30 cellular contexts compared by ENCODE assay signal in genomic region chr2:33607137-33607781, GRCh38. TPM values are rescaled to one million over a fixed set of nuclear protein-coding genes. Genes with fewer than 3 reads are reported as not detected.
DNase-seq lines count a peak whose midpoint lies in the region; ATAC-seq and TF ChIP-seq lines count a peak whose summit lies in the region.
"Had no signal": no experiment of that assay in that cellular context is flagged by ENCODE, and none has a peak within 500 bp of the region (broad histone marks: within the 10 kb centered on the region; RNA-seq: fewer than 3 reads in every experiment).

No MANE protein-coding gene starts in this region.

- H3K36me3 Mint-ChIP-seq in activated CD4-positive, alpha-beta T cell treated with anti-CD3 and anti-CD28 coated beads, Interleukin-2, amount 10 ng/mL, durations not matched to agents 24 days and 14 days (ENCODE audit: low read depth) = no peaks in the 10 kb centered on the region
- H3K36me3 Mint-ChIP-seq: natural killer cell had no signal

- H3K9me3 Mint-ChIP-seq in activated CD4-positive, alpha-beta T cell treated with anti-CD3 and anti-CD28 coated beads, Interleukin-2, amount 10 ng/mL, durations not matched to agents 24 days and 14 days = no peaks in the 10 kb centered on the region
- H3K9me3 Mint-ChIP-seq: activated CD4-positive, alpha-beta T cell treated with anti-CD3 and anti-CD28 coated beads, Interleukin-2, amount 10 ng/mL, durations not matched to agents 7 days and 5 days; natural killer cell had no signal

- no peak for TF ChIP-seq POLR2A in testis (IDR thresholded peaks at IDR 0.05)
- TF ChIP-seq POLR2A in breast epithelium (IDR thresholded peaks at IDR 0.05) = no peak

- H3K9ac ChIP-seq in iPS-15b (ENCODE audit: low read depth, low read length) = no peak overlapping the region

- H3K4me3 Mint-ChIP-seq in activated CD4-positive, alpha-beta T cell treated with anti-CD3 and anti-CD28 coated beads, Interleukin-2, amount 10 ng/mL, durations not matched to agents 24 days and 14 days = no peak overlapping the region
- H3K4me3 Mint-ChIP-seq: activated CD4-positive, alpha-beta T cell treated with anti-CD3 and anti-CD28 coated beads, Interleukin-2, amount 10 ng/mL, durations not matched to agents 7 days and 5 days; activated naive CD8-positive, alpha-beta T cell; natural killer cell had no signal

- H3K27me3 ChIP-seq in iPS-15b (ENCODE audit: control insufficient read depth, insufficient read depth, low read length) = no peaks in the 10 kb centered on the region
- no peaks in the 10 kb centered on the region for H3K27me3 ChIP-seq in testis
- H3K27me3 ChIP-seq in breast epithelium = no peaks in the 10 kb centered on the region
- H3K27me3 ChIP-seq: Peyer's patch had no signal

- TF ChIP-seq CTCF in testis (IDR thresholded peaks at IDR 0.05) = no peak
- TF ChIP-seq CTCF in breast epithelium (IDR thresholded peaks at IDR 0.05) = no peak

- H3K4me1 Mint-ChIP-seq in activated CD4-positive, alpha-beta T cell treated with anti-CD3 and anti-CD28 coated beads, Interleukin-2, amount 10 ng/mL, durations not matched to agents 24 days and 14 days = no peaks in the 10 kb centered on the region
- H3K4me1 Mint-ChIP-seq: activated CD4-positive, alpha-beta T cell treated with anti-CD3 and anti-CD28 coated beads, Interleukin-2, amount 10 ng/mL, durations not matched to agents 7 days and 5 days; natural killer cell had no signal

- H3K9me3 ChIP-seq in iPS-15b (ENCODE audit: control insufficient read depth, insufficient read depth, low read length) (peaks cover 4% of the 10 kb centered on the region), testis (no peaks in the 10 kb centered on the region), breast epithelium (no peaks in the 10 kb centered on the region)
- H3K9me3 ChIP-seq: mucosa of descending colon, Peyer's patch had no signal

- WGBS in testis, 2 donors = 39 to 71% methylated on average over 4 of the region's 4 CpGs

- ATAC-seq in stimulated activated naive CD8-positive, alpha-beta T cell treated with anti-CD3 and anti-CD28 coated beads, Interleukin-15, Interleukin-2, amounts not matched to agents 100 U/mL and 50 U/mL, for 24 hours = no peak
- ATAC-seq: mucosa of descending colon, natural killer cell had no signal

- no peaks in the 10 kb centered on the region for H3K27me3 Mint-ChIP-seq in activated CD4-positive, alpha-beta T cell treated with anti-CD3 and anti-CD28 coated beads, Interleukin-2, amount 10 ng/mL, durations not matched to agents 24 days and 14 days
- H3K27me3 Mint-ChIP-seq: activated CD4-positive, alpha-beta T cell treated with anti-CD3 and anti-CD28 coated beads, Interleukin-2, amount 10 ng/mL, durations not matched to agents 7 days and 5 days; activated naive CD8-positive, alpha-beta T cell had no signal

- peak; percentile 23 for DNase-seq in activated CD4-positive, alpha-beta T cell treated with anti-CD3 and anti-CD28 coated beads, Interleukin-2, amount 10 ng/mL, durations not matched to agents 24 days and 14 days
- DNase-seq in activated CD4-positive, alpha-beta T cell treated with anti-CD3 and anti-CD28 coated beads for 1 hour = no peak
- peak; percentile 64 for DNase-seq in OCI-M1 (lab: John Stamatoyannopoulos, UW)
- DNase-seq in testis = peak; percentile 80
- DNase-seq in GM19240 (ENCODE audit: insufficient read length, low spot score) = no peak
- no peak for DNase-seq in breast epithelium (ENCODE audit: low spot score in 2 of 2)
- no peak for DNase-seq in stimulated activated naive CD8-positive, alpha-beta T cell treated with anti-CD3 and anti-CD28 coated beads, Interleukin-15, Interleukin-2, amounts not matched to agents 100 U/mL and 50 U/mL, for 24 hours
- DNase-seq: 8988T; activated CD4-positive, alpha-beta T cell treated with anti-CD3 and anti-CD28 coated beads, Interleukin-2, amount 10 ng/mL, durations not matched to agents 7 days and 5 days; anterior cingulate cortex; C1 segment of cervical spinal cord; COR-L47; effector CD8-positive, alpha-beta T cell; Karpas-422; mucosa of descending colon; natural killer cell; NCI-H1417 treated with DMSO at 0.1 percent for 48 hours; NCI-H2081; NCI-H748 treated with DMSO at 0.1 percent for 48 hours; occipital lobe; Peyer's patch; SIG-M5; stimulated activated CD4-positive, alpha-beta T cell treated with anti-CD3 and anti-CD28 coated beads, Interleukin-15, amount 100 ng/mL, for 24 hours; stimulated activated CD4-positive, alpha-beta T cell treated with anti-CD3 and anti-CD28 coated beads, Interleukin-4, amount 100 ng/mL, for 4 hours; trophoblast cell had no signal

- H3K4me3 ChIP-seq in iPS-15b (ENCODE audit: low read depth, low read length) (peak overlapping the region; percentile 24), testis (no peak overlapping the region), breast epithelium (no peak overlapping the region)
- H3K4me3 ChIP-seq: lung, mucosa of descending colon, Peyer's patch had no signal

- intact Hi-C loops in activated CD4-positive, alpha-beta T cell treated with anti-CD3 and anti-CD28 coated beads, Interleukin-2, amount 10 ng/mL, durations not matched to agents 24 days and 14 days (cut with micrococcal nuclease) = no loop called here
- intact Hi-C loops in testis (cut with DNase I; ENCODE audit: low total_unique reads) = no loop called here
- intact Hi-C loops in breast epithelium (cut with DNase I; ENCODE audit: low total_unique reads) = no loop called here

- H3K4me1 ChIP-seq in iPS-15b (ENCODE audit: control insufficient read depth, insufficient read depth, low read length) (peaks cover 22% of the 10 kb centered on the region), testis (peaks cover 19% of the 10 kb centered on the region), breast epithelium (no peaks in the 10 kb centered on the region)
- H3K4me1 ChIP-seq: Peyer's patch had no signal

- peak overlapping the region; percentile 71 to 78 for H3K27ac ChIP-seq in testis
- H3K27ac ChIP-seq in breast epithelium = no peak overlapping the region
- H3K27ac ChIP-seq: epithelial cell of prostate, Peyer's patch, VCaP had no signal

- no peak overlapping the region for H3K27ac Mint-ChIP-seq in activated CD4-positive, alpha-beta T cell treated with anti-CD3 and anti-CD28 coated beads, Interleukin-2, amount 10 ng/mL, durations not matched to agents 24 days and 14 days
- H3K27ac Mint-ChIP-seq: activated CD4-positive, alpha-beta T cell treated with anti-CD3 and anti-CD28 coated beads, Interleukin-2, amount 10 ng/mL, durations not matched to agents 7 days and 5 days; activated naive CD8-positive, alpha-beta T cell; natural killer cell had no signal

- H3K36me3 ChIP-seq in iPS-15b (ENCODE audit: control insufficient read depth, insufficient read depth, low read length) (no peaks in the 10 kb centered on the region), testis (ENCODE audit: low read depth, missing control alignments) (no peaks in the 10 kb centered on the region), breast epithelium (no peaks in the 10 kb centered on the region)
- H3K36me3 ChIP-seq: Peyer's patch had no signal

RNA-seq across cellular contexts. Expression of gene FAM98A, which starts 8.2 kb away (rescaled TPM):
- total RNA-seq in activated CD4-positive, alpha-beta T cell treated with anti-CD3 and anti-CD28 coated beads, Interleukin-2, amount 10 ng/mL, durations not matched to agents 24 days and 14 days = 72.9 and 79.2 TPM in 2 replicates
- total RNA-seq in testis = 100 to 1,000 TPM; 133 to 231 TPM
- polyA plus RNA-seq in testis (ENCODE audit: insufficient read depth, low read depth, low replicate concordance) = 134 TPM
- 100 to 1,000 TPM in 1 of 3 donors, 10 to 100 TPM in 2; 21.7 to 117 (median 31.8) TPM for total RNA-seq in breast epithelium

Comparison
In these comparisons a context has a peak if more than half of its experiments do, and no peak if none do; other contexts are left out.
1. DNase-seq: peak in activated CD4-positive, alpha-beta T cell treated with anti-CD3 and anti-CD28 coated beads, Interleukin-2, amount 10 ng/mL, durations not matched to agents 24 days and 14 days (single experiment), OCI-M1 (single experiment) and testis (single experiment); none in activated CD4-positive, alpha-beta T cell treated with anti-CD3 and anti-CD28 coated beads for 1 hour (single experiment), GM19240 (single experiment), breast epithelium (0 of 2) and stimulated activated naive CD8-positive, alpha-beta T cell treated with anti-CD3 and anti-CD28 coated beads, Interleukin-15, Interleukin-2, amounts not matched to agents 100 U/mL and 50 U/mL, for 24 hours (single experiment).
2. H3K27ac ChIP-seq: peak in testis (2 of 2); none in breast epithelium (0 of 2).